In the genomic region with DNA sequence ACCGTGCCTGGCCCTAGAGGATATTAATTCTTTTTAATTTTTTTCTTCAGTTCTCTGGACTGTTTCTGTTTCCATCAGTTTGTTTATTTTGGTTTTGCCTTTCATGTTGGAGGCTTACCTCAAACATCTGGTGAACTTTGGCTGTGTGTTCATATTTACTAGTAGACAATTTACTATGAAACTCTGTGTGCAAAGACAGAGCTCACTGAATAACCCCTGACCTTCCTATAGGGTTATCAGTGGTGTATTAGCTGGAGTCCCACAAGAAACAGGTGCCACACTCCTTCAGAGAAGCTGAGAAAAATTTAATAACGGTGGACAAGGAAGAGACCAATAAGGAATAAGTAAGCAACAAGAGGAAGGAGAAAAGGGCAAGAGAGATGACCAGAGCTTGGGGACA, we compare ENCODE assay signal across 1 cellular context.
TF ChIP-seq lines count a peak whose summit lies in the region.

No MANE protein-coding gene starts in this region.

TF ChIP-seq in HepG2, 621 proteins besides CTCF, POLR2A, EP300 and RAD21 (continued from another document and continues in another):
- peak; percentile 38; the same call in 1 of the 2 replicates for TF ChIP-seq ZBTB43 (CRISPR knock-in tag; conservative IDR thresholded peaks at IDR 0.05)
- peak; percentile 29; the same call in 1 of the 2 replicates for TF ChIP-seq ZBTB39 (CRISPR knock-in tag; IDR thresholded peaks at IDR 0.05)
- TF ChIP-seq ZNF274 (CRISPR knock-in tag; IDR thresholded peaks at IDR 0.05) = no peak
- no peak for TF ChIP-seq TCF12 (IDR thresholded peaks at IDR 0.05)
- TF ChIP-seq TCF12 (CRISPR knock-in tag; IDR thresholded peaks at IDR 0.05) = peak; percentile 91
- no peak for TF ChIP-seq STAG1 (CRISPR knock-in tag; IDR thresholded peaks at IDR 0.05)
- TF ChIP-seq ZMAT3 (CRISPR knock-in tag; conservative IDR thresholded peaks at IDR 0.05) = no peak
- TF ChIP-seq ISL2 (CRISPR knock-in tag; IDR thresholded peaks at IDR 0.05) = peak; percentile 97
- TF ChIP-seq ZNF318 (CRISPR knock-in tag; IDR thresholded peaks at IDR 0.05) = no peak
- 0 out of 2 replicates have a peak, but pooled peaks have one; percentile 52 for TF ChIP-seq RORA (CRISPR knock-in tag; IDR thresholded peaks at IDR 0.05)
- TF ChIP-seq NFE2L1 (CRISPR knock-in tag; IDR thresholded peaks at IDR 0.05; ENCODE audit: borderline replicate concordance) = no peak
- no peak for TF ChIP-seq ZNF552 (CRISPR knock-in tag; IDR thresholded peaks at IDR 0.05; ENCODE audit: borderline replicate concordance)
- no peak for TF ChIP-seq ZNF180 (CRISPR knock-in tag; IDR thresholded peaks at IDR 0.05; ENCODE audit: borderline replicate concordance, low read depth)
- TF ChIP-seq, protein P1, sequence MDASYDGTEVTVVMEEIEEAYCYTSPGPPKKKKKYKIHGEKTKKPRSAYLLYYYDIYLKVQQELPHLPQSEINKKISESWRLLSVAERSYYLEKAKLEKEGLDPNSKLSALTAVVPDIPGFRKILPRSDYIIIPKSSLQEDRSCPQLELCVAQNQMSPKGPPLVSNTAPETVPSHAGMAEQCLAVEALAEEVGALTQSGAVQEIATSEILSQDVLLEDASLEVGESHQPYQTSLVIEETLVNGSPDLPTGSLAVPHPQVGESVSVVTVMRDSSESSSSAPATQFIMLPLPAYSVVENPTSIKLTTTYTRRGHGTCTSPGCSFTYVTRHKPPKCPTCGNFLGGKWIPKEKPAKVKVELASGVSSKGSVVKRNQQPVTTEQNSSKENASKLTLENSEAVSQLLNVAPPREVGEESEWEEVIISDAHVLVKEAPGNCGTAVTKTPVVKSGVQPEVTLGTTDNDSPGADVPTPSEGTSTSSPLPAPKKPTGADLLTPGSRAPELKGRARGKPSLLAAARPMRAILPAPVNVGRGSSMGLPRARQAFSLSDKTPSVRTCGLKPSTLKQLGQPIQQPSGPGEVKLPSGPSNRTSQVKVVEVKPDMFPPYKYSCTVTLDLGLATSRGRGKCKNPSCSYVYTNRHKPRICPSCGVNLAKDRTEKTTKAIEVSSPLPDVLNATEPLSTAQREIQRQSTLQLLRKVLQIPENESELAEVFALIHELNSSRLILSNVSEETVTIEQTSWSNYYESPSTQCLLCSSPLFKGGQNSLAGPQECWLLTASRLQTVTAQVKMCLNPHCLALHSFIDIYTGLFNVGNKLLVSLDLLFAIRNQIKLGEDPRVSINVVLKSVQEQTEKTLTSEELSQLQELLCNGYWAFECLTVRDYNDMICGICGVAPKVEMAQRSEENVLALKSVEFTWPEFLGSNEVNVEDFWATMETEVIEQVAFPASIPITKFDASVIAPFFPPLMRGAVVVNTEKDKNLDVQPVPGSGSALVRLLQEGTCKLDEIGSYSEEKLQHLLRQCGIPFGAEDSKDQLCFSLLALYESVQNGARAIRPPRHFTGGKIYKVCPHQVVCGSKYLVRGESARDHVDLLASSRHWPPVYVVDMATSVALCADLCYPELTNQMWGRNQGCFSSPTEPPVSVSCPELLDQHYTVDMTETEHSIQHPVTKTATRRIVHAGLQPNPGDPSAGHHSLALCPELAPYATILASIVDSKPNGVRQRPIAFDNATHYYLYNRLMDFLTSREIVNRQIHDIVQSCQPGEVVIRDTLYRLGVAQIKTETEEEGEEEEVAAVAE (CRISPR knock-in tag; IDR thresholded peaks at IDR 0.05; ENCODE audit: borderline replicate concordance) = no peak
- no peak for TF ChIP-seq MED8 (CRISPR knock-in tag; IDR thresholded peaks at IDR 0.05; ENCODE audit: insufficient replicate concordance)
- no peak; the same call in 1 of the 2 replicates for TF ChIP-seq SMYD3 (CRISPR knock-in tag; IDR thresholded peaks at IDR 0.05)
- TF ChIP-seq, protein P2, sequence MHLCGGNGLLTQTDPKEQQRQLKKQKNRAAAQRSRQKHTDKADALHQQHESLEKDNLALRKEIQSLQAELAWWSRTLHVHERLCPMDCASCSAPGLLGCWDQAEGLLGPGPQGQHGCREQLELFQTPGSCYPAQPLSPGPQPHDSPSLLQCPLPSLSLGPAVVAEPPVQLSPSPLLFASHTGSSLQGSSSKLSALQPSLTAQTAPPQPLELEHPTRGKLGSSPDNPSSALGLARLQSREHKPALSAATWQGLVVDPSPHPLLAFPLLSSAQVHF (CRISPR knock-in tag; IDR thresholded peaks at IDR 0.05) = no peak
- peak; percentile 71 for TF ChIP-seq ASH2L (IDR thresholded peaks at IDR 0.05; ENCODE audit: insufficient read length, low read depth, low read length)
- TF ChIP-seq ZNF678 (CRISPR knock-in tag; IDR thresholded peaks at IDR 0.05) = no peak
- TF ChIP-seq GATA4 (IDR thresholded peaks at IDR 0.05; ENCODE audit: borderline replicate concordance, low read depth) = peak; percentile 59; the same call in 1 of the 2 replicates
- TF ChIP-seq, protein P3, sequence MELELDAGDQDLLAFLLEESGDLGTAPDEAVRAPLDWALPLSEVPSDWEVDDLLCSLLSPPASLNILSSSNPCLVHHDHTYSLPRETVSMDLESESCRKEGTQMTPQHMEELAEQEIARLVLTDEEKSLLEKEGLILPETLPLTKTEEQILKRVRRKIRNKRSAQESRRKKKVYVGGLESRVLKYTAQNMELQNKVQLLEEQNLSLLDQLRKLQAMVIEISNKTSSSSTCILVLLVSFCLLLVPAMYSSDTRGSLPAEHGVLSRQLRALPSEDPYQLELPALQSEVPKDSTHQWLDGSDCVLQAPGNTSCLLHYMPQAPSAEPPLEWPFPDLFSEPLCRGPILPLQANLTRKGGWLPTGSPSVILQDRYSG (CRISPR knock-in tag; IDR thresholded peaks at IDR 0.05) = no peak
- peak; percentile 86 for TF ChIP-seq ZGPAT (CRISPR knock-in tag; IDR thresholded peaks at IDR 0.05)
- TF ChIP-seq NBN (conservative IDR thresholded peaks at IDR 0.05) = no peak
- no peak for TF ChIP-seq ZC3H13 (CRISPR knock-in tag; IDR thresholded peaks at IDR 0.05)
- TF ChIP-seq, protein P4, sequence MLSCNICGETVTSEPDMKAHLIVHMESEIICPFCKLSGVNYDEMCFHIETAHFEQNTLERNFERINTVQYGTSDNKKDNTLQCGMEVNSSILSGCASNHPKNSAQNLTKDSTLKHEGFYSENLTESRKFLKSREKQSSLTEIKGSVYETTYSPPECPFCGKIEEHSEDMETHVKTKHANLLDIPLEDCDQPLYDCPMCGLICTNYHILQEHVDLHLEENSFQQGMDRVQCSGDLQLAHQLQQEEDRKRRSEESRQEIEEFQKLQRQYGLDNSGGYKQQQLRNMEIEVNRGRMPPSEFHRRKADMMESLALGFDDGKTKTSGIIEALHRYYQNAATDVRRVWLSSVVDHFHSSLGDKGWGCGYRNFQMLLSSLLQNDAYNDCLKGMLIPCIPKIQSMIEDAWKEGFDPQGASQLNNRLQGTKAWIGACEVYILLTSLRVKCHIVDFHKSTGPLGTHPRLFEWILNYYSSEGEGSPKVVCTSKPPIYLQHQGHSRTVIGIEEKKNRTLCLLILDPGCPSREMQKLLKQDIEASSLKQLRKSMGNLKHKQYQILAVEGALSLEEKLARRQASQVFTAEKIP (CRISPR knock-in tag; IDR thresholded peaks at IDR 0.05; ENCODE audit: borderline replicate concordance) = no peak
- no peak for TF ChIP-seq REXO4 (CRISPR knock-in tag; IDR thresholded peaks at IDR 0.05; ENCODE audit: borderline replicate concordance)
- no peak for TF ChIP-seq PAX8 (CRISPR knock-in tag; IDR thresholded peaks at IDR 0.05; ENCODE audit: borderline replicate concordance)
- TF ChIP-seq ZFP36L1 (CRISPR knock-in tag; IDR thresholded peaks at IDR 0.05) = peak; percentile 90; the same call in 1 of the 2 replicates
- peak; percentile 69; the same call in 1 of the 2 replicates for TF ChIP-seq FOXA1 (IDR thresholded peaks at IDR 0.05)
- peak; percentile 83 for TF ChIP-seq FOXA1 (CRISPR knock-in tag; IDR thresholded peaks at IDR 0.05)
- no peak for TF ChIP-seq DMAP1 (CRISPR knock-in tag; IDR thresholded peaks at IDR 0.05)
